8 cellular contexts compared by ENCODE assay signal in the genomic region with DNA sequence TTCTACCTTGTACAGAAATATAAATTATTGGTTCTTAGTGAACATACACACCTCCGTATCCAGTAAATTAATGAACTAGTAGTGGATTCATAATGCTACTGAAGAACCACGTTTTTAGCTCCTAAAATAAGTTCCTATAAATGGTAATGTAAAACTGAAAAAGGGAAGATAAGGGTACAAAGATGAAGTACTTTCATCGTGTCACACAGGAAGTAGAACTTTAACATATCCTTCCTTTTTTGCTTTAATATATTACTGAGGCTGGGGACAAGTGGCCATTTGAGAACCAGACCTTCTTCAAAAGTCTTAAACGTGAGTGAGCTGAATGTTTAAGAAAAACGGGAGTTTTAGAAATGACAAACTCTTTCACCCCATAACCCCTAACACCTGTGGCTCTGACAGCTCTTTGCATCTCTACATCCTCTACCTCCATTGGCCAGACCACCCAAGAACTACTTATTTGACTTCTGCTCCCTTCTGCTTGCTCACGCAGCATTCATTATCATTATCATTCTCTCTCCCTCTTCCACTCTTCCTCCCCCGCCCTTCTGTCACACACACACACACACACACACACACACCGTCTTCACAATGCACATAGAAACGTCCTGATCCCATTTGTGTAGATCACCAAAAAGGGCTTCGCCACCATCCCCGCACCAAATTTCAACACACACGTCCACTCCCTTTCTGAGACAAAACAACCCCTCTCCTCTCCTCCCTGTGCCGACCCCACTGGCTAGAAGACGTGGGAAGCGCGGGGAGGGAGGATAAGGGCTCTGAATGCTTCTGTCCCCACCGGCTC. TPM values are rescaled to one million over a fixed set of nuclear protein-coding genes. Genes with fewer than 3 reads are reported as not detected.
A peak's percentile ranks its signal among the peaks of the same experiment; 100 is the strongest.
DNase-seq lines count a peak whose midpoint lies in the region; ATAC-seq and TF ChIP-seq lines count a peak whose summit lies in the region.

No MANE protein-coding gene starts in this region.

- intact Hi-C loops in lower leg skin (cut with DNase I; ENCODE audit: low total_unique reads), result loop anchor here (5.0 kb wide), 1 partner anchor 289 kb away; the partner anchor contains the start of gene HOXA3

- 6% methylated on average over 17 of the region's 17 CpGs for WGBS in lower leg skin, 2 donors

- DNase-seq in stimulated activated CD4-positive, alpha-beta T cell treated with anti-CD3 and anti-CD28 coated beads, Interleukin-12 subunit alpha, Interleukin-12 subunit beta, amount 100 ng/mL, for 4 hours, result peak; percentile 1
- DNase-seq in stimulated activated CD4-positive, alpha-beta T cell treated with anti-CD3 and anti-CD28 coated beads, Interleukin-4, amount 100 ng/mL, for 1 hour, result no peak
- DNase-seq in RPMI7951 (ENCODE audit: low read depth), result peak; percentile 60
- DNase-seq in central memory CD8-positive, alpha-beta T cell (ENCODE audit: low spot score in 2 of 2), result peak in 1 of 2 donors; percentile 13
- DNase-seq in lower leg skin (ENCODE audit: low spot score in 2 of 2), result no peak
- DNase-seq in substantia nigra (lab: John Stamatoyannopoulos, UW), result peak in 8 of 49 donors; percentile 15 to 39 (median 26)

- ATAC-seq in HG02870 (IDR thresholded peaks at IDR 0.05; ENCODE audit: unreplicated experiment) (peak; percentile 30), HG03097 (IDR thresholded peaks at IDR 0.05; ENCODE audit: low FRiP score, unreplicated experiment) (no peak)
- peak; percentile 49 for ATAC-seq in central memory CD8-positive, alpha-beta T cell (replicated peaks; ENCODE audit: extremely low read depth, poor library complexity, severe bottlenecking)

- H3K4me3 ChIP-seq in lower leg skin (ENCODE audit: low read depth, poor library complexity, severe bottlenecking), result peak overlapping the region; percentile 56

- peaks cover 5% of the 10 kb centered on the region for H3K9me3 Mint-ChIP-seq in central memory CD8-positive, alpha-beta T cell

- H3K27ac ChIP-seq in substantia nigra (ENCODE audit: low read depth, low read length, poor library complexity, severe bottlenecking), result peak overlapping the region; percentile 76

- H3K27ac Mint-ChIP-seq in central memory CD8-positive, alpha-beta T cell (ENCODE audit: low read depth), result peak overlapping the region; percentile 74

- H3K4me3 Mint-ChIP-seq in central memory CD8-positive, alpha-beta T cell, result peak overlapping the region; percentile 85

- H3K27me3 Mint-ChIP-seq in central memory CD8-positive, alpha-beta T cell, result peaks cover 9% of the 10 kb centered on the region

- TF ChIP-seq POLR2A in lower leg skin (IDR thresholded peaks at IDR 0.05), result no peak

- peaks cover 20% of the 10 kb centered on the region for H3K4me1 Mint-ChIP-seq in central memory CD8-positive, alpha-beta T cell

- H3K36me3 Mint-ChIP-seq in central memory CD8-positive, alpha-beta T cell (ENCODE audit: insufficient read depth), result peaks cover 6% of the 10 kb centered on the region

- no peak for TF ChIP-seq CTCF in lower leg skin (IDR thresholded peaks at IDR 0.05)

RNA-seq across cellular contexts. Expression of gene SKAP2, which starts 0.7 kb away (rescaled TPM):
- 36.7 and 58.0 TPM in 2 replicates for total RNA-seq in RPMI7951 (2014; rRNA removed; shearing (Covaris generic))
- total RNA-seq in lower leg skin, result 10 to 100 TPM; 13.2 to 18.2 (median 15.0) TPM

Comparison
In these comparisons a context has a peak if more than half of its experiments do, and no peak if none do; other contexts are left out.
1. DNase-seq: peak in stimulated activated CD4-positive, alpha-beta T cell treated with anti-CD3 and anti-CD28 coated beads, Interleukin-12 subunit alpha, Interleukin-12 subunit beta, amount 100 ng/mL, for 4 hours (single experiment) and RPMI7951 (single experiment); none in stimulated activated CD4-positive, alpha-beta T cell treated with anti-CD3 and anti-CD28 coated beads, Interleukin-4, amount 100 ng/mL, for 1 hour (single experiment) and lower leg skin (0 of 2).